Comparison of ENCODE assay signal across 14 cellular contexts in genomic region chr7:8133188-8133848, GRCh38.
A peak's percentile ranks its signal among the peaks of the same experiment; 100 is the strongest.
DNase-seq lines count a peak whose midpoint lies in the region; ATAC-seq, FAIRE-seq and TF ChIP-seq lines count a peak whose summit lies in the region.
"Had no signal": no experiment of that assay in that cellular context is flagged by ENCODE, and none has a peak within 500 bp of the region (broad histone marks: within the 10 kb centered on the region; RNA-seq: fewer than 3 reads in every experiment).

No MANE protein-coding gene starts in this region.

- FAIRE-seq in GM12892 (lab: Jason Lieb, UNC), result peak; percentile 71
- FAIRE-seq: endothelial cell of umbilical vein, G401.6 had no signal

- no peaks in the 10 kb centered on the region for H3K9me3 ChIP-seq in gastrocnemius medialis
- H3K9me3 ChIP-seq: BE2C, body of pancreas had no signal

- no peak for TF ChIP-seq POLR2A in GM12892 (IDR thresholded peaks at IDR 0.05; ENCODE audit: low read depth, low read length)
- no peak for TF ChIP-seq POLR2A in gastrocnemius medialis (IDR thresholded peaks at IDR 0.05)

- DNase-seq in GM12892 (ENCODE audit: insufficient read length) (no peak), glomerular visceral epithelial cell (ENCODE audit: extremely low spot score) (peak; percentile 54), NCI-H226 (no peak), gastrocnemius medialis (no peak)
- no peak for DNase-seq in activated naive CD4-positive, alpha-beta T cell treated with Interleukin-2 at 50 U/mL for 16 hours
- DNase-seq: BE2C, body of pancreas, IMR-90, NCI-H1694 had no signal

- in situ Hi-C loops in gastrocnemius medialis (cut with MboI; ENCODE audit: low sequenced_read_pairs in 4 of 4), result no loop called here

- intact Hi-C loops in gastrocnemius medialis (cut with DNase I; ENCODE audit: low total_unique reads), result no loop called here

- peak; percentile 30 for ATAC-seq in GM21423 (IDR thresholded peaks at IDR 0.05; ENCODE audit: unreplicated experiment)
- ATAC-seq in HG03460 (IDR thresholded peaks at IDR 0.05; ENCODE audit: unreplicated experiment), result peak; percentile 32
- no peak for ATAC-seq in GM18498 (IDR thresholded peaks at IDR 0.05; ENCODE audit: unreplicated experiment)
- no peak for ATAC-seq in gastrocnemius medialis
- ATAC-seq: body of pancreas had no signal

- H3K4me1 ChIP-seq in gastrocnemius medialis, result no peaks in the 10 kb centered on the region
- H3K4me1 ChIP-seq: BE2C, body of pancreas had no signal

- TF ChIP-seq CTCF in gastrocnemius medialis (IDR thresholded peaks at IDR 0.05 in 4 of 5, conservative IDR thresholded peaks at IDR 0.05 in 1 of 5), result no peak

- H3K4me3 ChIP-seq in gastrocnemius medialis, result no peak overlapping the region
- H3K4me3 ChIP-seq: body of pancreas had no signal

- H3K36me3 ChIP-seq in gastrocnemius medialis, result no peaks in the 10 kb centered on the region

- H3K27ac ChIP-seq in gastrocnemius medialis, result no peak overlapping the region
- H3K27ac ChIP-seq: body of pancreas had no signal

- no peaks in the 10 kb centered on the region for H3K27me3 ChIP-seq in gastrocnemius medialis
- H3K27me3 ChIP-seq: BE2C, body of pancreas had no signal

Comparison
In these comparisons a context has a peak if more than half of its experiments do, and no peak if none do; other contexts are left out.
1. ATAC-seq: peak in GM21423 (single experiment) and HG03460 (single experiment); none in GM18498 (single experiment) and gastrocnemius medialis (0 of 2).